In the genomic region with DNA sequence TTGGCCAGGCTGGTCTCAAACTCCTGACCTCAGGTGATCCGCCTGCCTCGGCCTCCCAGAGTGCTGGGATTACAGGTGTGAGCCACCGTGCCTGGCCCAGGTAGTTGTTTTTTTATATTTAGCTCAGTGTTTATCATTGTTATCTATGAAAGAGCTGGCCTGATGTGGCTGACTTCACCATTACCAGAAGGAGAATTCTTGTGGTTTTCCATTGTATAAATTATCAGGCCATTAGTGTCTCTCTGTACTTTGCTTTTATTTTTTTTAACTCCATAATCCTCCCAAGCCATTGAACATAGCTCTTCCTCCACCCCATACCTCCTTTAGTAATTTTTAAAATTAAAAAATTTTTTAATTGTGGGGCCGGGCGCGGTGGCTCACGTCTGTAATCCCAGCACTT, we compare ENCODE assay signal across 23 cellular contexts. TPM values are rescaled to one million over a fixed set of nuclear protein-coding genes. Genes with fewer than 3 reads are reported as not detected.
DNase-seq lines count a peak whose midpoint lies in the region; TF ChIP-seq lines count a peak whose summit lies in the region.
"Had no signal": no experiment of that assay in that cellular context is flagged by ENCODE, and none has a peak within 500 bp of the region (broad histone marks: within the 10 kb centered on the region; RNA-seq: fewer than 3 reads in every experiment).

No MANE protein-coding gene starts in this region.

- in situ Hi-C loops in G401 (cut with HindIII; ENCODE audit: low sequenced_read_pairs), result no loop called here

- TF ChIP-seq CTCF in fibroblast of villous mesenchyme (IDR thresholded peaks at IDR 0.05; ENCODE audit: insufficient read depth, low read depth, low read length), result no peak

- DNase-seq in ELR (ENCODE audit: low read depth) (peak; percentile 39), NCI-H226 (peak; percentile 41), fibroblast of villous mesenchyme (ENCODE audit: low read depth) (peak; percentile 31), renal cortical epithelial cell (ENCODE audit: low read depth) (peak; percentile 29), G401 (ENCODE audit: low spot score) (no peak), SKM-1 (lab: John Stamatoyannopoulos, UW; ENCODE audit: unreplicated experiment) (no peak), hypothalamus (lab: John Stamatoyannopoulos, UW) (no peak)
- DNase-seq: ACHN; Calu3; CD8-positive, alpha-beta T cell; DMS153; EL; H9; KBM-7; NCI-H1105; NCI-H146; NCI-H2029; NCI-H2171; NCI-H524 treated with DMSO at 0.1 percent for 48 hours; NCI-H82; Peyer's patch; SJCRH30 had no signal

- H3K4me3 ChIP-seq in fibroblast of villous mesenchyme (ENCODE audit: low read depth, low read length), result no peak overlapping the region
- H3K4me3 ChIP-seq: BLaER1 treated with 17β-estradiol and CSF1 and Interleukin-3, amounts not matched to agents 10 nM and 100 nM; Peyer's patch; SJCRH30 had no signal

RNA-seq across cellular contexts. Expression of gene CERS4, which starts 24.2 kb away (rescaled TPM):
- total RNA-seq in fibroblast of villous mesenchyme (6.0 and 10.3 TPM in 2 replicates), renal cortical epithelial cell (16.8 and 18.2 TPM in 2 replicates)
- total RNA-seq in G401 (2014; rRNA removed; shearing (Covaris generic)), result 81.1 and 102 TPM in 2 replicates

Comparison
In these comparisons a context has a peak if more than half of its experiments do, and no peak if none do; other contexts are left out.
1. DNase-seq: peak in ELR (single experiment), NCI-H226 (single experiment), fibroblast of villous mesenchyme (single experiment) and renal cortical epithelial cell (single experiment); none in G401 (single experiment), SKM-1 (single experiment) and hypothalamus (0 of 51).